ENCODE assay signal across 25 cellular contexts in the genomic region with DNA sequence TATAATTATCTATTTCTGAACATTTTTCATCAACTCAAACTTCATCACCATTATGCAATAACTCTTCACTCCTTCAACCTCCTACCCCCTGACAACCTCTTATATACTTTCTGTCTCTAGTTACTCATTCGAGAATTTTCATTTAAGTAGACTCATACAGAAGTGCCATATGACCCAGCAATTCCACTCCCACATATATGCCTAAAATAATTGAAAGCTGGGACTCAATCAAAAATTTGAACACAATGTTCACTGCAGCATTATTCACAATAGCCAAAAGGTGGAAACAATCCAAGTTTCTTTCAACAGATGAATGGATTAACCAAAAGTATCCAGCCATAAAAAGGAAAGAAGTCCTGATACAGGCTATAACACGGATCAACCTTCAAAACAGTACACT. TPM values are rescaled to one million over a fixed set of nuclear protein-coding genes. Genes with fewer than 3 reads are reported as not detected.
DNase-seq lines count a peak whose midpoint lies in the region; ATAC-seq and TF ChIP-seq lines count a peak whose summit lies in the region.
"Had no signal": no experiment of that assay in that cellular context is flagged by ENCODE, and none has a peak within 500 bp of the region (broad histone marks: within the 10 kb centered on the region; RNA-seq: fewer than 3 reads in every experiment).

No MANE protein-coding gene starts in this region.

- DNase-seq in activated naive CD4-positive, alpha-beta T cell treated with anti-CD3 and anti-CD28 coated beads, Interleukin-2, amount 10 ng/mL, durations not matched to agents 7 days and 5 days = no peak
- peak; percentile 64 for DNase-seq in choroid plexus epithelial cell (ENCODE audit: low read depth)
- no peak for DNase-seq in osteocyte (ENCODE audit: extremely low spot score, unreplicated experiment)
- DNase-seq in HAP-1 (ENCODE audit: low spot score in 2 of 2) = no peak
- DNase-seq in MV-4-11 (lab: John Stamatoyannopoulos, UW) = no peak
- DNase-seq: Calu3; CD8-positive, alpha-beta memory T cell; DND-41; GOT3; HCEC 1CT; NCI-H1092 treated with DMSO at 0.1 percent for 48 hours; NCI-H1436; NCI-H187; NCI-H2081 treated with DMSO at 0.1 percent for 48 hours; NCI-H2171; NCI-H345; NCI-H524; NCI-H774; PC-9; SJCRH30 had no signal

- no peaks in the 10 kb centered on the region for H3K9me3 ChIP-seq in HAP-1
- H3K9me3 ChIP-seq: SJCRH30 had no signal

- H3K36me3 ChIP-seq in HAP-1 (replicated peaks) = no peaks in the 10 kb centered on the region
- H3K36me3 ChIP-seq: SJCRH30 had no signal

- CTCF ChIA-PET in activated naive CD4-positive, alpha-beta T cell treated with anti-CD3 and anti-CD28 coated beads, Interleukin-2, amount 10 ng/mL, durations not matched to agents 7 days and 5 days (lab: Charles Lee) = no interaction called here

- in situ Hi-C loops in HAP-1 (cut with MboI; ENCODE audit: low sequenced_read_pairs) = no loop called here

- no peak for TF ChIP-seq CTCF in choroid plexus epithelial cell (conservative IDR thresholded peaks at IDR 0.05; ENCODE audit: low read depth, low read length)
- TF ChIP-seq CTCF in osteocyte (IDR thresholded peaks at IDR 0.05) = no peak

- no peaks in the 10 kb centered on the region for H3K4me1 ChIP-seq in HAP-1
- H3K4me1 ChIP-seq: SJCRH30 had no signal

- no peaks in the 10 kb centered on the region for H3K27me3 ChIP-seq in HAP-1 (ENCODE audit: low read depth)
- H3K27me3 ChIP-seq: SJCRH30 had no signal

- H3K9me3 Mint-ChIP-seq in activated naive CD4-positive, alpha-beta T cell treated with anti-CD3 and anti-CD28 coated beads, Interleukin-2, amount 50 U/mL, for 24 hours = no peaks in the 10 kb centered on the region
- no peaks in the 10 kb centered on the region for H3K9me3 Mint-ChIP-seq in activated naive CD4-positive, alpha-beta T cell treated with anti-CD3 and anti-CD28 coated beads, Interleukin-2, amount 10 ng/mL, durations not matched to agents 7 days and 5 days
- H3K9me3 Mint-ChIP-seq in osteocyte (ENCODE audit: unreplicated experiment) = peaks cover 5% of the 10 kb centered on the region

- H3K4me3 Mint-ChIP-seq in activated naive CD4-positive, alpha-beta T cell treated with anti-CD3 and anti-CD28 coated beads, Interleukin-2, amount 50 U/mL, for 24 hours = no peak overlapping the region
- H3K4me3 Mint-ChIP-seq in activated naive CD4-positive, alpha-beta T cell treated with anti-CD3 and anti-CD28 coated beads, Interleukin-2, amount 10 ng/mL, durations not matched to agents 7 days and 5 days = no peak overlapping the region
- peak overlapping the region; percentile 14 for H3K4me3 Mint-ChIP-seq in osteocyte (ENCODE audit: unreplicated experiment)
- H3K4me3 Mint-ChIP-seq: B cell; CD8-positive, alpha-beta memory T cell; IgD-negative memory B cell had no signal

- H3K27ac Mint-ChIP-seq in activated naive CD4-positive, alpha-beta T cell treated with anti-CD3 and anti-CD28 coated beads, Interleukin-2, amount 50 U/mL, for 24 hours = peak overlapping the region; percentile 2
- no peak overlapping the region for H3K27ac Mint-ChIP-seq in activated naive CD4-positive, alpha-beta T cell treated with anti-CD3 and anti-CD28 coated beads, Interleukin-2, amount 10 ng/mL, durations not matched to agents 7 days and 5 days
- no peak overlapping the region for H3K27ac Mint-ChIP-seq in osteocyte (ENCODE audit: unreplicated experiment)
- H3K27ac Mint-ChIP-seq: B cell; CD8-positive, alpha-beta memory T cell; IgD-negative memory B cell had no signal

- no peaks in the 10 kb centered on the region for H3K4me1 Mint-ChIP-seq in activated naive CD4-positive, alpha-beta T cell treated with anti-CD3 and anti-CD28 coated beads, Interleukin-2, amount 50 U/mL, for 24 hours
- no peaks in the 10 kb centered on the region for H3K4me1 Mint-ChIP-seq in activated naive CD4-positive, alpha-beta T cell treated with anti-CD3 and anti-CD28 coated beads, Interleukin-2, amount 10 ng/mL, durations not matched to agents 7 days and 5 days
- peaks cover 37% of the 10 kb centered on the region for H3K4me1 Mint-ChIP-seq in osteocyte (ENCODE audit: unreplicated experiment)
- H3K4me1 Mint-ChIP-seq: B cell; CD8-positive, alpha-beta memory T cell; IgD-negative memory B cell had no signal

- H3K4me3 ChIP-seq in choroid plexus epithelial cell (ENCODE audit: low read depth, low read length) (no peak overlapping the region), HAP-1 (no peak overlapping the region)
- H3K4me3 ChIP-seq: PC-9, SJCRH30 had no signal

- no peaks in the 10 kb centered on the region for H3K36me3 Mint-ChIP-seq in activated naive CD4-positive, alpha-beta T cell treated with anti-CD3 and anti-CD28 coated beads, Interleukin-2, amount 50 U/mL, for 24 hours
- no peaks in the 10 kb centered on the region for H3K36me3 Mint-ChIP-seq in activated naive CD4-positive, alpha-beta T cell treated with anti-CD3 and anti-CD28 coated beads, Interleukin-2, amount 10 ng/mL, durations not matched to agents 7 days and 5 days
- H3K36me3 Mint-ChIP-seq in osteocyte (ENCODE audit: unreplicated experiment) = peaks cover 41% of the 10 kb centered on the region
- H3K36me3 Mint-ChIP-seq: CD8-positive, alpha-beta memory T cell; IgD-negative memory B cell had no signal

- no peak for ATAC-seq in HG03469 (IDR thresholded peaks at IDR 0.05; ENCODE audit: unreplicated experiment)
- ATAC-seq: Right ventricle myocardium inferior had no signal

- no peaks in the 10 kb centered on the region for H3K27me3 Mint-ChIP-seq in activated naive CD4-positive, alpha-beta T cell treated with anti-CD3 and anti-CD28 coated beads, Interleukin-2, amount 50 U/mL, for 24 hours
- no peaks in the 10 kb centered on the region for H3K27me3 Mint-ChIP-seq in activated naive CD4-positive, alpha-beta T cell treated with anti-CD3 and anti-CD28 coated beads, Interleukin-2, amount 10 ng/mL, durations not matched to agents 7 days and 5 days
- H3K27me3 Mint-ChIP-seq in osteocyte (ENCODE audit: unreplicated experiment) = no peaks in the 10 kb centered on the region
- H3K27me3 Mint-ChIP-seq: B cell; CD8-positive, alpha-beta memory T cell; IgD-negative memory B cell had no signal

RNA-seq across cellular contexts. Expression of gene COL11A1, which starts 24.1 kb away (rescaled TPM):
- 592 and 632 TPM in 2 replicates for total RNA-seq in osteocyte
- total RNA-seq: B cell; Calu3; CD8-positive, alpha-beta memory T cell; PC-9; Right ventricle myocardium inferior; SJCRH30 had no signal
